Comparison of ENCODE assay signal across 13 cellular contexts in genomic region chr18:2716394-2717326, GRCh38.
DNase-seq lines count a peak whose midpoint lies in the region; ATAC-seq lines count a peak whose summit lies in the region.
"Had no signal": no experiment of that assay in that cellular context is flagged by ENCODE, and none has a peak within 500 bp of the region (broad histone marks: within the 10 kb centered on the region; RNA-seq: fewer than 3 reads in every experiment).

No MANE protein-coding gene starts in this region.

- no peak for DNase-seq in stimulated activated naive CD8-positive, alpha-beta T cell treated with anti-CD3 and anti-CD28 coated beads, Interleukin-15, Interleukin-2, amounts not matched to agents 100 U/mL and 50 U/mL, for 24 hours
- no peak for DNase-seq in stimulated activated naive CD8-positive, alpha-beta T cell treated with anti-CD3 and anti-CD28 coated beads, Interleukin-15, amount 100 ng/mL, for 72 hours
- DNase-seq in cerebellar nuclear complex (lab: John Stamatoyannopoulos, UW): peak; percentile 55 to 72
- DNase-seq in midbrain (lab: John Stamatoyannopoulos, UW): peak; percentile 35
- DNase-seq in stimulated activated CD4-positive, alpha-beta T cell treated with anti-CD3 and anti-CD28 coated beads, Interleukin-12 subunit alpha, Interleukin-12 subunit beta, amount 100 ng/mL, for 4 hours: no peak
- DNase-seq in HuH-7 (ENCODE audit: low spot score): no peak
- DNase-seq in NOMO-1 treated with dmso at 0.1 percent for 144 hours (lab: John Stamatoyannopoulos, UW; ENCODE audit: unreplicated experiment): no peak
- DNase-seq in DMS53 (lab: John Stamatoyannopoulos, UW): no peak
- DNase-seq: lower lobe of right lung; MG63; NCI-H2171 treated with DMSO at 0.1 percent for 48 hours; stimulated activated CD8-positive, alpha-beta memory T cell treated with anti-CD3 and anti-CD28 coated beads, Interleukin-4, amount 100 ng/mL, for 48 hours had no signal

- no peaks in the 10 kb centered on the region for H3K9me3 Mint-ChIP-seq in stimulated activated naive CD8-positive, alpha-beta T cell treated with anti-CD3 and anti-CD28 coated beads, Interleukin-15, amount 100 ng/mL, for 72 hours
- H3K9me3 Mint-ChIP-seq: activated T-helper 1 cell treated with anti-CD3 and anti-CD28 coated beads, Interleukin-12 subunit alpha, Interleukin-12 subunit beta, Interleukin-2, Interleukin-4 antibody, amounts not matched to agents 30 ng/mL and 10 ng/mL and 1 ng/mL, durations not matched to agents 14 hours and 24 hours and 36 hours had no signal

- H3K4me1 Mint-ChIP-seq in stimulated activated naive CD8-positive, alpha-beta T cell treated with anti-CD3 and anti-CD28 coated beads, Interleukin-15, amount 100 ng/mL, for 72 hours: peaks cover 49% of the 10 kb centered on the region

- H3K27me3 Mint-ChIP-seq in stimulated activated naive CD8-positive, alpha-beta T cell treated with anti-CD3 and anti-CD28 coated beads, Interleukin-15, amount 100 ng/mL, for 72 hours: no peaks in the 10 kb centered on the region

- no peak overlapping the region for H3K4me3 Mint-ChIP-seq in stimulated activated naive CD8-positive, alpha-beta T cell treated with anti-CD3 and anti-CD28 coated beads, Interleukin-15, amount 100 ng/mL, for 72 hours
- H3K4me3 Mint-ChIP-seq: activated T-helper 1 cell treated with anti-CD3 and anti-CD28 coated beads, Interleukin-12 subunit alpha, Interleukin-12 subunit beta, Interleukin-2, Interleukin-4 antibody, amounts not matched to agents 30 ng/mL and 10 ng/mL and 1 ng/mL, durations not matched to agents 14 hours and 24 hours and 36 hours had no signal

- peak; percentile 23 for ATAC-seq in stimulated activated naive CD8-positive, alpha-beta T cell treated with anti-CD3 and anti-CD28 coated beads, Interleukin-15, Interleukin-2, amounts not matched to agents 100 U/mL and 50 U/mL, for 24 hours
- no peak for ATAC-seq in stimulated activated naive CD8-positive, alpha-beta T cell treated with anti-CD3 and anti-CD28 coated beads, Interleukin-15, amount 100 ng/mL, for 72 hours

- H3K27ac Mint-ChIP-seq in stimulated activated naive CD8-positive, alpha-beta T cell treated with anti-CD3 and anti-CD28 coated beads, Interleukin-15, amount 100 ng/mL, for 72 hours: no peak overlapping the region

Comparison
In these comparisons a context has a peak if more than half of its experiments do, and no peak if none do; other contexts are left out.
1. DNase-seq: peak in cerebellar nuclear complex (2 of 2) and midbrain (single experiment); none in stimulated activated naive CD8-positive, alpha-beta T cell treated with anti-CD3 and anti-CD28 coated beads, Interleukin-15, Interleukin-2, amounts not matched to agents 100 U/mL and 50 U/mL, for 24 hours (single experiment), stimulated activated naive CD8-positive, alpha-beta T cell treated with anti-CD3 and anti-CD28 coated beads, Interleukin-15, amount 100 ng/mL, for 72 hours (0 of 2), stimulated activated CD4-positive, alpha-beta T cell treated with anti-CD3 and anti-CD28 coated beads, Interleukin-12 subunit alpha, Interleukin-12 subunit beta, amount 100 ng/mL, for 4 hours (single experiment), HuH-7 (single experiment), NOMO-1 treated with dmso at 0.1 percent for 144 hours (single experiment) and DMS53 (single experiment).